ENCODE assay signal across 1 cellular context in the genomic region with DNA sequence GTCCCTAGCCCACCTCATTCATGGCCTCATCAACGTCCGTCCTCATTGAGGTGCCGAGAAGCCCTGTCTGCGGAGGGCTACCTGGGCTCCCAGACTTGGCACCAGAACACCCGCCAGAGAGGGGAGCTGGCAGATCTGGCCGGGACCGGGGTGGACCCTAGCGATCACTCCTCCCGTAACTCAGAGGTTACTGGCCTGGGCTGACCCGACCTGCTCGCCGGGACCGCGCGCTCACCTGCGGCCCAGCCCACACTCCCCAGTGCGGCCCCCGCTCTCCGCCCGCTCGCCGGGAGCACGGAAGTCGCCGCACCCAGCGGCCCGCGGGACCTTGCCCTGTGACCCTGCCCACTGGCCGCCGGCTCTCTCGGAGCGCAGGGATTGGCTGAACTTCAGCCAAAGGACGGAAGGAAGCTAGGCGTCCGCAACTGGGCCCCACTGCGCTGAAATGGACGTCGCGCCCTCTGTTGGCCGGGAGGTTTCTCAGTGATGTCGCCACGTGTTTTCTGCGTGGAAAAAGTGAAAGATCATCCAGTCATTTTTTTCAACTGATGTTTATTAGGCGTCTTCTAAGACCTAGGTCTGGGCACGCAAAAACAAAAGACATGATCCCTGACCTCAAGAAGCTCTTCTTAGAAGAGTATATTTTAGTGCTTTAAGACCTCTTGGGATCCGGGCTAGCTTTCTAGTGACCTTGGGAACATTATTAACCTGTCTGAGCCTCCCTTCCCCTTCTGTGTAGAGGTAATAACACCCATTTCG.
TF ChIP-seq lines count a peak whose summit lies in the region.

Gene SMIM12 (minus strand): TSS at position 308 of the 759 bp plus-strand sequence. CDS start 3,772 bp downstream, outside the sequence.

TF ChIP-seq in IMR-90, 13 proteins besides CTCF, POLR2A, EP300 and RAD21 (continued from another document):
- peak; percentile 74 for TF ChIP-seq USF2 (IDR thresholded peaks at IDR 0.05; ENCODE audit: low read depth, low read length)
- TF ChIP-seq CHD1 (IDR thresholded peaks at IDR 0.05; ENCODE audit: low read depth, low read length): no peak
